8 cellular contexts compared by ENCODE assay signal in the genomic region with DNA sequence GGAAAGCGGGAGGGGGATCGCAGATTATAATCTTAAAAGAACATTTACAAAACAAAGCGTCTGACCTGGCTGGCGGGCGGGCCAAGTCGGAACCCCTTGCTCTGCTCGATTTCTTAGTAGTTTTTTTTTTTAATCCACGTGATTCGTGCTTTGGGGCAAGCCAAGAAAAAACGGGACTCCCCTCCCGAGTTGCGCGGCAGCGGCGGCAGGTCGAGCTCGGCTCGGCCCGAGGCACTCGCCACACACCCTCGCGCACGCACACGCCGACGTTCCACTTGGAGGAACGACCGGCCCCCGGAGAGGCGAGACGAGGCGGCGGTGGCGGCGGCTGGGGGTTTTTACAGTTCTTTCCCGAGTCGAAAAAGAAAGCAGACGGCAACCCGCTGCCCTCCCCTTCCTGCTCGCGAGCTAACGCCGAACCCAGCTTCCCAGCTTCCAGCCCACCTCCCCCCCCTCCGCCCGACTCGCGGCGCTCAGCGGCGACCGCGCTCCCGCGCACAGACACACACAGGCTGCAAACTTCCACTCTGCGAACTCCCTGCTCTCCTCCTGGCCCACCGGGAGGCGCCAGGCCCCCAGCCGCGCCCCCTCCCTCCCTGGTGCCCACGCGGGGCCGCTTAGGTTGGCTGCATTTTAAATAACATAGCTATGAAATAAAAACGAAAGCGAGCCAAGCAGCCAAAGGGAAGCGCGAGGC. TPM values are rescaled to one million over a fixed set of nuclear protein-coding genes. Genes with fewer than 3 reads are reported as not detected.
A peak's percentile ranks its signal among the peaks of the same experiment; 100 is the strongest.
DNase-seq lines count a peak whose midpoint lies in the region; ATAC-seq and TF ChIP-seq lines count a peak whose summit lies in the region.

No MANE protein-coding gene starts in this region.

- H3K9me3 ChIP-seq in SK-N-MC (ENCODE audit: low read depth, low read length) (no peaks in the 10 kb centered on the region), adrenal gland (replicated peaks in 1 of 3) (no peaks in the 10 kb centered on the region)

- 0 to 10% (median 3%) methylated on average over 6 to 66 of the region's 66 CpGs for WGBS in adrenal gland, 4 donors

- peak overlapping the region; percentile 73 for H3K9ac ChIP-seq in SK-N-MC (ENCODE audit: insufficient read length)

- no peak for ATAC-seq in HG03342 (IDR thresholded peaks at IDR 0.05; ENCODE audit: unreplicated experiment)

- H3K27ac ChIP-seq in SK-N-MC (no peak overlapping the region), adrenal gland (peak overlapping the region in 4 of 5 donors; percentile 64 to 88 (median 82))

- peaks cover 25% of the 10 kb centered on the region for H3K27me3 ChIP-seq in adrenal gland

- peaks cover 10 to 11% of the 10 kb centered on the region in 2 donors for H3K4me1 ChIP-seq in adrenal gland (replicated peaks in 1 of 2)

- DNase-seq in NCI-H1092 treated with DMSO at 0.1 percent for 48 hours (lab: John Stamatoyannopoulos, UW) (peak; percentile 31), NCI-H1092 (lab: John Stamatoyannopoulos, UW) (no peak), SK-N-MC (ENCODE audit: low read depth, low spot score) (no peak), adrenal gland (peak; percentile 43 to 74 (median 59)), skeletal muscle cell (ENCODE audit: low read depth) (no peak), GF-D8 (lab: John Stamatoyannopoulos, UW) (no peak)

- TF ChIP-seq POLR2A in adrenal gland (IDR thresholded peaks at IDR 0.05): peak in 1 of 2 donors; percentile 48

- no peak for TF ChIP-seq CTCF in adrenal gland (IDR thresholded peaks at IDR 0.05)

- H3K4me3 ChIP-seq in SK-N-MC (peak overlapping the region; percentile 86), adrenal gland (peak overlapping the region in 2 of 4 donors; percentile 57 to 72), iPS-11a (ENCODE audit: low read depth, low read length) (peak overlapping the region; percentile 49), skeletal muscle cell (ENCODE audit: low read depth, low read length) (peak overlapping the region; percentile 59)

- intact Hi-C loops in adrenal gland (cut with DNase I): loop anchor here in 1 of 2 donors (10.0 kb wide), 1 partner anchor 82 kb away; no protein-coding TSS in a partner anchor

- H3K36me3 ChIP-seq in SK-N-MC (ENCODE audit: insufficient read depth, low read length) (no peaks in the 10 kb centered on the region), adrenal gland (replicated peaks in 1 of 2) (no peaks in the 10 kb centered on the region)

RNA-seq across cellular contexts. Expression of a gene that starts 1.2 kb away (rescaled TPM):
- total RNA-seq in adrenal gland: 10 to 100 TPM; 21.7 to 42.9 (median 30.6) TPM
- polyA plus RNA-seq in adrenal gland: 10 to 100 TPM; 13.7 to 16.0 (median 14.0) TPM

Comparison
In these comparisons a context has a peak if more than half of its experiments do, and no peak if none do; other contexts are left out.
1. DNase-seq: peak in NCI-H1092 treated with DMSO at 0.1 percent for 48 hours (single experiment) and adrenal gland (7 of 7); none in NCI-H1092 (single experiment), SK-N-MC (single experiment), skeletal muscle cell (single experiment) and GF-D8 (single experiment).